26 cellular contexts compared by ENCODE assay signal in the genomic region with DNA sequence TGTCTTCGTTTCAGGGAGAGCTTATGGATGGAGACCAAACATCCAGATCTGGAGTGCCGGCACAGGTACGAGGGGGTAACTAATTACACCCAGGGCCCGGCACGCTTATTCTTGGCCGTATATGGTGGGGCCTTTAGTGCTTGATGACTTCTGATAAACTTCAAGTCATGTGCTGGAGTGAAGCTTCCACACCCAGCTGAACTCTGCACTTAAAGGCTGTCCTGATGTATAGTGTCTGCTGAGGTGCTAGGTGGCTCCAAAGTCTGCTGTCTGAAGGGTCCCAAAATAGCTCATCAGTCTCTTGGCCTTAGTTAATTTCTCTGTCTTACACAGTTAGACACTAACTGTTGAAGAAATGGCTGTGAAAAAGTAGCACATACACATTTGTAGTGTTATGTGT. TPM values are rescaled to one million over a fixed set of nuclear protein-coding genes. Genes with fewer than 3 reads are reported as not detected.
DNase-seq lines count a peak whose midpoint lies in the region; ATAC-seq, FAIRE-seq and TF ChIP-seq lines count a peak whose summit lies in the region.
"Had no signal": no experiment of that assay in that cellular context is flagged by ENCODE, and none has a peak within 500 bp of the region (broad histone marks: within the 10 kb centered on the region; RNA-seq: fewer than 3 reads in every experiment).

No MANE protein-coding gene starts in this region.

- TF ChIP-seq EP300 in GM12878 (IDR thresholded peaks at IDR 0.05; ENCODE audit: borderline replicate concordance in 1 of 2, control insufficient read depth in 1 of 2, low read depth in 2 of 2, low read length in 2 of 2): no peak

- in situ Hi-C loops in GM12878 (cut with MboI): no loop called here

- H3K9me3 Mint-ChIP-seq in nephron progenitor cell: no peaks in the 10 kb centered on the region
- H3K9me3 Mint-ChIP-seq: CD8-positive, alpha-beta memory T cell had no signal

- H3K4me2 ChIP-seq in GM12878 (ENCODE audit: control insufficient read depth, insufficient read depth): no peak overlapping the region

- DNase-seq in right cardiac atrium (no peak), right atrium auricular region (ENCODE audit: low spot score) (no peak), GM12878 (ENCODE audit: low read depth, low spot score) (no peak), nephron progenitor cell (no peak), HT-29 (ENCODE audit: low spot score) (no peak), cerebellum (ENCODE audit: low spot score) (no peak)
- DNase-seq: C1 segment of cervical spinal cord; Calu3; CD8-positive, alpha-beta memory T cell; DMS79 treated with DMSO at 0.1 percent for 48 hours; GF-D8; H7; MV-4-11; NCI-H1105; NCI-H1436 treated with DMSO at 0.1 percent for 48 hours; NCI-H1930; NCI-H446; NCI-H524 treated with DMSO at 0.1 percent for 48 hours; NCI-H774; SJCRH30 had no signal

- TF ChIP-seq CTCF in right atrium auricular region (IDR thresholded peaks at IDR 0.05): no peak
- TF ChIP-seq CTCF in GM12878 (IDR thresholded peaks at IDR 0.05 in 2 of 3, conservative IDR thresholded peaks at IDR 0.05 in 1 of 3; ENCODE audit: control insufficient read depth in 2 of 3, extremely low read depth in 1 of 3, insufficient read depth in 1 of 3, low read depth in 3 of 3, low read length in 3 of 3): no peak
- no peak for TF ChIP-seq CTCF in nephron progenitor cell (IDR thresholded peaks at IDR 0.05)

- H3K4me1 ChIP-seq in right cardiac atrium (ENCODE audit: control insufficient read depth, insufficient read depth, low read length): peaks cover 3% of the 10 kb centered on the region
- peaks cover 0 to 6% of the 10 kb centered on the region in 2 donors for H3K4me1 ChIP-seq in right atrium auricular region
- H3K4me1 ChIP-seq in GM12878 (ENCODE audit: control insufficient read depth, insufficient read depth, low read length): no peaks in the 10 kb centered on the region
- H3K4me1 ChIP-seq: SJCRH30 had no signal

- CTCF ChIA-PET in GM12878 (lab: Yijun Ruan, JAX): no interaction called here

- WGBS in right cardiac atrium: 76% methylated on average over 6 of the region's 6 CpGs
- 95% methylated on average over 6 of the region's 6 CpGs for WGBS in GM12878 (ENCODE audit: insufficient coverage, insufficient replicate concordance, low lambda C conversion rate, missing lambda C conversion rate)

- H3K9me3 ChIP-seq in right cardiac atrium (ENCODE audit: control insufficient read depth, low read length) (no peaks in the 10 kb centered on the region), right atrium auricular region (no peaks in the 10 kb centered on the region), GM12878 (replicated peaks; ENCODE audit: control insufficient read depth, insufficient read depth, low read length) (no peaks in the 10 kb centered on the region)
- H3K9me3 ChIP-seq: SJCRH30 had no signal

- no peak overlapping the region for H3K4me3 ChIP-seq in right cardiac atrium (ENCODE audit: low read length)
- no peak overlapping the region for H3K4me3 ChIP-seq in right atrium auricular region
- H3K4me3 ChIP-seq in GM12878: no peak overlapping the region
- H3K4me3 ChIP-seq: K562, SJCRH30 had no signal

- H3K4me1 Mint-ChIP-seq in nephron progenitor cell: peaks cover 20% of the 10 kb centered on the region

- intact Hi-C loops in right cardiac atrium (cut with DNase I): no loop called here
- intact Hi-C loops in GM12878 (cut with micrococcal nuclease; ENCODE audit: unreplicated experiment): no loop called here

- SMC1A ChIA-PET in GM12878 (lab: Charles Lee; ENCODE audit: uncharacterized antibody, unreplicated experiment): interaction anchor here (1.2 kb wide), 1 partner anchor 83 kb away, joined by 4 read pairs; no protein-coding TSS in a partner anchor

- peak overlapping the region; percentile 78 for H3K27ac Mint-ChIP-seq in nephron progenitor cell

- no peak overlapping the region for H3K4me3 Mint-ChIP-seq in nephron progenitor cell
- H3K4me3 Mint-ChIP-seq: CD8-positive, alpha-beta memory T cell had no signal

- peak; percentile 49 for FAIRE-seq in GM12878 (lab: Jason Lieb, UNC)
- FAIRE-seq: GM18507, HTR-8/SVneo, K562, RCC 7860 had no signal

- H3K9ac ChIP-seq in GM12878 (ENCODE audit: control insufficient read depth, insufficient read depth, low read length): no peak overlapping the region

- TF ChIP-seq POLR2A in GM12878 (IDR thresholded peaks at IDR 0.05; ENCODE audit: low read depth, low read length): no peak

- no peaks in the 10 kb centered on the region; the same call in none of the 2 replicates for H3K79me2 ChIP-seq in GM12878 (ENCODE audit: control insufficient read depth, insufficient read depth, low read length)

- TF ChIP-seq RAD21 in GM12878 (IDR thresholded peaks at IDR 0.05; ENCODE audit: insufficient read depth, low read depth, low read length): no peak

- H4K20me1 ChIP-seq in GM12878 (ENCODE audit: control insufficient read depth, insufficient read depth): no peaks in the 10 kb centered on the region

- BruUV-seq in GM12878 (replicated peaks; lab: Mats Ljungman, UMichigan): no TSS peak

- RAD21 ChIA-PET in GM12878 (lab: Charles Lee; ENCODE audit: unreplicated experiment): interaction anchor here (1.0 kb wide), 1 partner anchor 31 kb away, joined by 3 read pairs; no protein-coding TSS in a partner anchor

- ATAC-seq in right cardiac atrium (peak; percentile 37 to 45), GM12878 (no peak), HG03460 (IDR thresholded peaks at IDR 0.05; ENCODE audit: unreplicated experiment) (no peak)
- ATAC-seq: K562, SK-N-SH treated with all-trans-retinoic acid at 6 μM for 48 hours had no signal

- peaks cover 67% of the 10 kb centered on the region for H3K36me3 Mint-ChIP-seq in nephron progenitor cell (ENCODE audit: low read depth)

- H2AFZ ChIP-seq in GM12878 (ENCODE audit: control insufficient read depth, low read depth, low read length): no peak overlapping the region

- H3K27ac ChIP-seq in right cardiac atrium (ENCODE audit: low read length) (no peak overlapping the region), right atrium auricular region (peak overlapping the region in 1 of 2 donors; percentile 24), GM12878 (ENCODE audit: control insufficient read depth, insufficient read depth) (no peak overlapping the region)
- H3K27ac ChIP-seq: SJCRH30 had no signal

- H3K36me3 ChIP-seq in right atrium auricular region: peaks cover 52% of the 10 kb centered on the region
- H3K36me3 ChIP-seq in GM12878 (ENCODE audit: control insufficient read depth in 2 of 2, insufficient read depth in 2 of 2, low read length in 1 of 2): peaks cover 20 to 51% of the 10 kb centered on the region in 2 experiments

- POLR2A ChIA-PET in GM12878 (lab: Charles Lee): interaction anchor here (0.5 to 1.2 kb wide), 3 partner anchors 10 to 160 kb away, joined by 3 to 4 read pairs (median 3); partner anchors contain the start of gene RNF34

- no peaks in the 10 kb centered on the region for H3K27me3 ChIP-seq in right cardiac atrium (ENCODE audit: control insufficient read depth, insufficient read depth)
- no peaks in the 10 kb centered on the region for H3K27me3 ChIP-seq in right atrium auricular region
- H3K27me3 ChIP-seq in GM12878 (replicated peaks in 1 of 2; ENCODE audit: control insufficient read depth in 2 of 2, insufficient read depth in 2 of 2, low read length in 1 of 2): no peaks in the 10 kb centered on the region
- H3K27me3 ChIP-seq: SJCRH30 had no signal

- no peaks in the 10 kb centered on the region for H3K27me3 Mint-ChIP-seq in nephron progenitor cell (ENCODE audit: low read depth, poor library complexity)
- H3K27me3 Mint-ChIP-seq: CD8-positive, alpha-beta memory T cell had no signal

RNA-seq across cellular contexts. Expression of gene RNF34, which starts 17.9 kb away (rescaled TPM):
- total RNA-seq in right cardiac atrium (10 to 100 TPM; 25.1 to 31.4 (median 26.1) TPM), right atrium auricular region (10 to 100 TPM; 15.9 to 32.5 TPM), GM12878 (2014; rRNA removed) (199 and 205 TPM in 2 replicates), GM12878 (2014; rRNA removed; fragmentation: Illumina TruSeq; extraction: Trizol) (93.8 and 101 TPM in 2 replicates), GM12878 (2021) (80.6 and 88.1 TPM in 2 replicates), cerebellum (85.2 TPM)
- polyA plus RNA-seq in right cardiac atrium (21.1 TPM), GM12878 (2011; rRNA removed) (36.3 and 63.6 TPM in 2 replicates), GM12878 (2014; fragmentation: Illumina TruSeq; extraction: Trizol) (86.2 and 108 TPM in 2 replicates), GM12878 (2014; fragmentation: Nextera tagmentation; extraction: Ambion mirVana) (100 to 1,000 TPM; 111 to 121 TPM), GM12878 (2014; rRNA removed) (119 and 162 TPM in 2 replicates), GM12878 (2016; fragmentation: Nextera tagmentation; extraction: Ambion mirVana) (100 to 1,000 TPM; 168 to 177 TPM)
- total RNA-seq in GM12878 (2013; cell fraction: nucleolus; rRNA removed): 95.7 and 96.2 TPM in 2 replicates
- 63.1 TPM for polyA plus RNA-seq in GM12878 (2011; ENCODE audit: low read depth)
- 53.2 and 53.3 TPM in 2 replicates for polyA plus RNA-seq in GM12878 (2011; cell fraction: cytosol; rRNA removed)
- polyA plus RNA-seq in GM12878 (2011; cell fraction: nucleus; rRNA removed): 120 and 125 TPM in 2 replicates
- polyA plus RNA-seq in GM12878 (2012): 50.3 and 77.0 TPM in 2 replicates
- 98.9 and 145 TPM in 2 replicates for polyA minus RNA-seq in GM12878 (2011; rRNA and poly(A)+ RNA removed)
- 25.1 and 33.7 TPM in 2 replicates for polyA minus RNA-seq in GM12878 (2011; cell fraction: cytosol; rRNA and poly(A)+ RNA removed)
- 36.1 and 82.3 TPM in 2 replicates for polyA minus RNA-seq in GM12878 (2011; cell fraction: nucleus; rRNA and poly(A)+ RNA removed)
- 81.3 and 97.2 TPM in 2 replicates for total RNA-seq in HT-29 (2014; rRNA removed; shearing (Covaris generic))

Comparison
In these comparisons a context has a peak if more than half of its experiments do, and no peak if none do; other contexts are left out.
1. ATAC-seq: peak in right cardiac atrium (2 of 2); none in GM12878 (single experiment) and HG03460 (single experiment).